In the genomic region with DNA sequence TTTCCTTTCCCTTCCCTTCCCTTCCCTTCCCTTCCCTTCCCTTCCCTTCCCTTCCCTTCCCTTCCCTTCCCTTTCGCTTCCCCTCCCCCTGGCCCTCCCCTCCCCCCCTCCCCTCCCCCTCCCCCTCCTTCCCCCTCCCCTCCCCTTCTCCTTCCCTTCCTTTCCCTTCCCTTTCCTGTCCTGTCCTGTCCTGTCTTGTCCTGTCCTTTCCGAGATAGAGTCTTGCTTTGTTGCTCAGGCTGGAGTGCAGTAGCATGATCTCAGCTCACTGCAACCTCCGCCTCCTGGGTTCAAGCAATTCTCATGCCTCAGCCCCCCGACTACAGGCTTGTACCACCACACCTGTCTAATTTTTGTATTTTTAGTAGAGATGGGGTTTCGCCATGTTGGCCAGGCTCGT, we compare ENCODE assay signal across 8 cellular contexts. TPM values are rescaled to one million over a fixed set of nuclear protein-coding genes. Genes with fewer than 3 reads are reported as not detected.
DNase-seq lines count a peak whose midpoint lies in the region; ATAC-seq, FAIRE-seq and TF ChIP-seq lines count a peak whose summit lies in the region.
"Not testable (repeated sequence)": the region's sequence is repeated elsewhere in the genome, so short reads cannot be mapped to it uniquely, and the experiment has no call there.

No MANE protein-coding gene starts in this region.

- H3K27ac Mint-ChIP-seq in WTC11, result peak overlapping the region; percentile 51
- H3K27ac Mint-ChIP-seq in MCF 10A (ENCODE audit: low read depth, unreplicated experiment), result not testable (repeated sequence)

- peak overlapping the region; percentile 75 for H3K27ac ChIP-seq in RWPE1
- peak overlapping the region; percentile 78 for H3K27ac ChIP-seq in coronary artery
- H3K27ac ChIP-seq in epithelial cell of prostate, result peak overlapping the region; percentile 80
- peak overlapping the region; percentile 34 for H3K27ac ChIP-seq in keratinocyte (ENCODE audit: control insufficient read depth, insufficient read depth, low read length)
- H3K27ac ChIP-seq in thoracic aorta, result peak overlapping the region; percentile 54 to 65

- peaks cover 30% of the 10 kb centered on the region for H3K79me2 ChIP-seq in keratinocyte (ENCODE audit: control insufficient read depth, insufficient read depth, low read length)

- H3K9me3 Mint-ChIP-seq in WTC11; MCF 10A (ENCODE audit: unreplicated experiment): not testable (repeated sequence)

- ATAC-seq in WTC11; thoracic aorta (ENCODE audit: insufficient number of reproducible peaks, low FRiP score, low read depth): not testable (repeated sequence)

- not testable (repeated sequence) for H3K9me1 ChIP-seq in keratinocyte (ENCODE audit: control insufficient read depth, extremely low read depth, insufficient read depth, low read length)

- POLR2A ChIA-PET in RWPE1 (lab: Yijun Ruan, JAX; ENCODE audit: low non-redundant PET), result interaction anchor here (0.6 kb wide), 1 partner anchor 465 kb away, joined by 3 read pairs; no protein-coding TSS in a partner anchor
- POLR2A ChIA-PET in WTC11 (lab: Charles Lee); MCF 10A (lab: Yijun Ruan, JAX): not testable (repeated sequence)

- CTCF ChIA-PET in RWPE1 (lab: Yijun Ruan, JAX), result interaction anchor here (0.6 to 0.7 kb wide), 3 partner anchors 9 to 47 kb away, joined by 3 read pairs; no protein-coding TSS in a partner anchor
- CTCF ChIA-PET in WTC11 (lab: Charles Lee); MCF 10A (lab: Yijun Ruan, JAX): not testable (repeated sequence)

- not testable (repeated sequence) for H3K36me3 Mint-ChIP-seq in WTC11
- peaks cover 30% of the 10 kb centered on the region for H3K36me3 Mint-ChIP-seq in MCF 10A (ENCODE audit: insufficient read depth, unreplicated experiment)

- not testable (repeated sequence) for TF ChIP-seq CTCF in RWPE1 (conservative IDR thresholded peaks at IDR 0.05; ENCODE audit: low read depth); WTC11 (IDR thresholded peaks at IDR 0.05); MCF 10A (IDR thresholded peaks at IDR 0.05; ENCODE audit: unreplicated experiment); bronchial epithelial cell (IDR thresholded peaks at IDR 0.05; ENCODE audit: insufficient read depth, low read length, severe bottlenecking); coronary artery (IDR thresholded peaks at IDR 0.05); keratinocyte (optimal IDR thresholded peaks at IDR 0.05 in 1 of 3, IDR thresholded peaks at IDR 0.05 in 1 of 3, conservative IDR thresholded peaks at IDR 0.05 in 1 of 3; ENCODE audit: extremely low read depth in 1 of 3, insufficient read depth in 2 of 3, low read length in 3 of 3); thoracic aorta (IDR thresholded peaks at IDR 0.05)

- not testable (repeated sequence) for H3K9me3 ChIP-seq in keratinocyte (ENCODE audit: control insufficient read depth, low read depth, low read length); thoracic aorta

- not testable (repeated sequence) for H2AFZ ChIP-seq in keratinocyte (ENCODE audit: control insufficient read depth, low read length)

- dilution Hi-C loops in keratinocyte (cut with MboI; ENCODE audit: extremely low pct_ligation_motif_present, low sequenced_read_pairs), result loop anchor here (10.0 kb wide), 1 partner anchor 56 kb away; no protein-coding TSS in a partner anchor

- H3K27me3 Mint-ChIP-seq in WTC11 (ENCODE audit: low read depth); MCF 10A (ENCODE audit: insufficient read depth, unreplicated experiment): not testable (repeated sequence)

- not testable (repeated sequence) for DNase-seq in RWPE1 (ENCODE audit: low spot score); WTC11 (ENCODE audit: low spot score); coronary artery (ENCODE audit: low spot score); epithelial cell of prostate (ENCODE audit: low read depth, low spot score); thoracic aorta (ENCODE audit: low spot score)
- DNase-seq in MCF 10A (ENCODE audit: unreplicated experiment) (peak; percentile 27), bronchial epithelial cell (ENCODE audit: low read depth) (peak; percentile 74), keratinocyte (ENCODE audit: low read depth, low spot score) (peak; percentile 21)

- BruUV-seq in MCF 10A (replicated peaks; lab: Mats Ljungman, UMichigan), result not testable (repeated sequence)

- intact Hi-C loops in MCF 10A (cut with micrococcal nuclease), result not testable (repeated sequence)

- peak overlapping the region; percentile 57 for H3K4me2 ChIP-seq in keratinocyte (ENCODE audit: control insufficient read depth, extremely low read depth, insufficient read depth, low read depth, low read length)

- not testable (repeated sequence) for H3K4me3 Mint-ChIP-seq in WTC11; MCF 10A (ENCODE audit: unreplicated experiment)

- H4K20me1 ChIP-seq in keratinocyte (ENCODE audit: control insufficient read depth, extremely low read depth, insufficient read depth, low read length), result not testable (repeated sequence)

- peak overlapping the region; percentile 35 for H3K9ac ChIP-seq in keratinocyte (ENCODE audit: control insufficient read depth, extremely low read depth, insufficient read depth, low read length)

- H3K27me3 ChIP-seq in bronchial epithelial cell (ENCODE audit: control insufficient read depth, insufficient read depth, low read length); keratinocyte (ENCODE audit: control insufficient read depth, extremely low read depth, insufficient read depth, low read length); thoracic aorta (replicated peaks; ENCODE audit: insufficient read depth): not testable (repeated sequence)

- not testable (repeated sequence) for H3K4me1 Mint-ChIP-seq in WTC11; MCF 10A (ENCODE audit: insufficient read depth, unreplicated experiment)

- peaks cover 13% of the 10 kb centered on the region for H3K4me1 ChIP-seq in keratinocyte (ENCODE audit: control insufficient read depth, extremely low read depth, insufficient read depth, low read length)
- peaks cover 44 to 70% of the 10 kb centered on the region in 2 donors for H3K4me1 ChIP-seq in thoracic aorta (ENCODE audit: control insufficient read depth in 1 of 2, low read depth in 2 of 2)

- not testable (repeated sequence) for H3K4me3 ChIP-seq in bronchial epithelial cell (ENCODE audit: low read depth, low read length); coronary artery; thoracic aorta
- peak overlapping the region in 1 of 3 experiments; percentile 36 for H3K4me3 ChIP-seq in keratinocyte (ENCODE audit: control insufficient read depth in 2 of 3, extremely low read depth in 1 of 3, insufficient read depth in 2 of 3, low read depth in 1 of 3, low read length in 3 of 3)

- H3K36me3 ChIP-seq in bronchial epithelial cell (ENCODE audit: control insufficient read depth, insufficient read depth, low read length); keratinocyte (ENCODE audit: control insufficient read depth in 2 of 2, extremely low read depth in 1 of 2, insufficient read depth in 2 of 2, low read length in 2 of 2): not testable (repeated sequence)
- peaks cover 14% of the 10 kb centered on the region for H3K36me3 ChIP-seq in thoracic aorta

- FAIRE-seq in bronchial epithelial cell (lab: Jason Lieb, UNC); keratinocyte (lab: Jason Lieb, UNC): not testable (repeated sequence)

RNA-seq across cellular contexts. Expression of a gene that starts 24.5 kb away (rescaled TPM):
- total RNA-seq in WTC11 (2021) (7.7 to 10.5 TPM (median 8.5 TPM) in 3 replicates), MCF 10A (2022) (18.8 and 20.4 TPM in 2 replicates), bronchial epithelial cell (35.6 and 42.6 TPM in 2 replicates), thoracic aorta (100 to 1,000 TPM in 1 of 2 donors, 10 to 100 TPM in 1; 99.2 to 119 TPM)
- polyA plus RNA-seq in keratinocyte, result 9.4 to 15.4 TPM (median 14.7 TPM) in 3 replicates
- 6.2 TPM for polyA plus RNA-seq in keratinocyte (2011; ENCODE audit: low read depth)
- 5.3 and 8.2 TPM in 2 replicates for polyA plus RNA-seq in keratinocyte (2011; cell fraction: cytosol; rRNA removed)
- polyA plus RNA-seq in keratinocyte (2011; cell fraction: nucleus; rRNA removed), result 17.5 and 19.5 TPM in 2 replicates
- 6.5 and 11.0 TPM in 2 replicates for polyA plus RNA-seq in keratinocyte (2012; ENCODE audit: low replicate concordance)
- 9.4 to 76.0 TPM (median 55.7 TPM) in 3 replicates for polyA minus RNA-seq in keratinocyte
- polyA minus RNA-seq in keratinocyte (2011; cell fraction: cytosol; rRNA and poly(A)+ RNA removed), result 15.2 TPM
- polyA minus RNA-seq in keratinocyte (2011; cell fraction: nucleus; rRNA and poly(A)+ RNA removed), result 82.3 and 156 TPM in 2 replicates
